Comparison of ENCODE assay signal across 1 cellular context in genomic region chr16:51723016-51723724, GRCh38.
TF ChIP-seq lines count a peak whose summit lies in the region.

No MANE protein-coding gene starts in this region.

TF ChIP-seq in GM23338, 12 proteins besides CTCF, POLR2A, EP300 and RAD21 (continued from another document):
- TF ChIP-seq, protein P1, sequence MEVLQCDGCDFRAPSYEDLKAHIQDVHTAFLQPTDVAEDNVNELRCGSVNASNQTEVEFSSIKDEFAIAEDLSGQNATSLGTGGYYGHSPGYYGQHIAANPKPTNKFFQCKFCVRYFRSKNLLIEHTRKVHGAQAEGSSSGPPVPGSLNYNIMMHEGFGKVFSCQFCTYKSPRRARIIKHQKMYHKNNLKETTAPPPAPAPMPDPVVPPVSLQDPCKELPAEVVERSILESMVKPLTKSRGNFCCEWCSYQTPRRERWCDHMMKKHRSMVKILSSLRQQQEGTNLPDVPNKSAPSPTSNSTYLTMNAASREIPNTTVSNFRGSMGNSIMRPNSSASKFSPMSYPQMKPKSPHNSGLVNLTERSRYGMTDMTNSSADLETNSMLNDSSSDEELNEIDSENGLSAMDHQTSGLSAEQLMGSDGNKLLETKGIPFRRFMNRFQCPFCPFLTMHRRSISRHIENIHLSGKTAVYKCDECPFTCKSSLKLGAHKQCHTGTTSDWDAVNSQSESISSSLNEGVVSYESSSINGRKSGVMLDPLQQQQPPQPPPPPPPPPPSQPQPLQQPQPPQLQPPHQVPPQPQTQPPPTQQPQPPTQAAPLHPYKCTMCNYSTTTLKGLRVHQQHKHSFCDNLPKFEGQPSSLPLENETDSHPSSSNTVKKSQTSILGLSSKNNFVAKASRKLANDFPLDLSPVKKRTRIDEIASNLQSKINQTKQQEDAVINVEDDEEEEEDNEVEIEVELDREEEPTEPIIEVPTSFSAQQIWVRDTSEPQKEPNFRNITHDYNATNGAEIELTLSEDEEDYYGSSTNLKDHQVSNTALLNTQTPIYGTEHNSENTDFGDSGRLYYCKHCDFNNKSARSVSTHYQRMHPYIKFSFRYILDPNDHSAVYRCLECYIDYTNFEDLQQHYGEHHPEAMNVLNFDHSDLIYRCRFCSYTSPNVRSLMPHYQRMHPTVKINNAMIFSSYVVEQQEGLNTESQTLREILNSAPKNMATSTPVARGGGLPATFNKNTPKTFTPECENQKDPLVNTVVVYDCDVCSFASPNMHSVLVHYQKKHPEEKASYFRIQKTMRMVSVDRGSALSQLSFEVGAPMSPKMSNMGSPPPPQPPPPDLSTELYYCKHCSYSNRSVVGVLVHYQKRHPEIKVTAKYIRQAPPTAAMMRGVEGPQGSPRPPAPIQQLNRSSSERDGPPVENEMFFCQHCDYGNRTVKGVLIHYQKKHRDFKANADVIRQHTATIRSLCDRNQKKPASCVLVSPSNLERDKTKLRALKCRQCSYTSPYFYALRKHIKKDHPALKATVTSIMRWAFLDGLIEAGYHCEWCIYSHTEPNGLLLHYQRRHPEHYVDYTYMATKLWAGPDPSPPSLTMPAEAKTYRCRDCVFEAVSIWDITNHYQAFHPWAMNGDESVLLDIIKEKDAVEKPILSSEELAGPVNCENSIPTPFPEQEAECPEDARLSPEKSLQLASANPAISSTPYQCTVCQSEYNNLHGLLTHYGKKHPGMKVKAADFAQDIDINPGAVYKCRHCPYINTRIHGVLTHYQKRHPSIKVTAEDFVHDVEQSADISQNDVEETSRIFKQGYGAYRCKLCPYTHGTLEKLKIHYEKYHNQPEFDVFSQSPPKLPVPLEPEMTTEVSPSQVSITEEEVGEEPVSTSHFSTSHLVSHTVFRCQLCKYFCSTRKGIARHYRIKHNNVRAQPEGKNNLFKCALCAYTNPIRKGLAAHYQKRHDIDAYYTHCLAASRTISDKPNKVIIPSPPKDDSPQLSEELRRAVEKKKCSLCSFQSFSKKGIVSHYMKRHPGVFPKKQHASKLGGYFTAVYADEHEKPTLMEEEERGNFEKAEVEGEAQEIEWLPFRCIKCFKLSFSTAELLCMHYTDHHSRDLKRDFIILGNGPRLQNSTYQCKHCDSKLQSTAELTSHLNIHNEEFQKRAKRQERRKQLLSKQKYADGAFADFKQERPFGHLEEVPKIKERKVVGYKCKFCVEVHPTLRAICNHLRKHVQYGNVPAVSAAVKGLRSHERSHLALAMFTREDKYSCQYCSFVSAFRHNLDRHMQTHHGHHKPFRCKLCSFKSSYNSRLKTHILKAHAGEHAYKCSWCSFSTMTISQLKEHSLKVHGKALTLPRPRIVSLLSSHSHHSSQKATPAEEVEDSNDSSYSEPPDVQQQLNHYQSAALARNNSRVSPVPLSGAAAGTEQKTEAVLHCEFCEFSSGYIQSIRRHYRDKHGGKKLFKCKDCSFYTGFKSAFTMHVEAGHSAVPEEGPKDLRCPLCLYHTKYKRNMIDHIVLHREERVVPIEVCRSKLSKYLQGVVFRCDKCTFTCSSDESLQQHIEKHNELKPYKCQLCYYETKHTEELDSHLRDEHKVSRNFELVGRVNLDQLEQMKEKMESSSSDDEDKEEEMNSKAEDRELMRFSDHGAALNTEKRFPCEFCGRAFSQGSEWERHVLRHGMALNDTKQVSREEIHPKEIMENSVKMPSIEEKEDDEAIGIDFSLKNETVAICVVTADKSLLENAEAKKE (CRISPR knock-in tag; IDR thresholded peaks at IDR 0.05), result no peak
- TF ChIP-seq STAT1 (IDR thresholded peaks at IDR 0.05; ENCODE audit: unreplicated experiment) (no peak), JUNB (IDR thresholded peaks at IDR 0.05; ENCODE audit: unreplicated experiment) (no peak)
- TF ChIP-seq, protein P2, sequence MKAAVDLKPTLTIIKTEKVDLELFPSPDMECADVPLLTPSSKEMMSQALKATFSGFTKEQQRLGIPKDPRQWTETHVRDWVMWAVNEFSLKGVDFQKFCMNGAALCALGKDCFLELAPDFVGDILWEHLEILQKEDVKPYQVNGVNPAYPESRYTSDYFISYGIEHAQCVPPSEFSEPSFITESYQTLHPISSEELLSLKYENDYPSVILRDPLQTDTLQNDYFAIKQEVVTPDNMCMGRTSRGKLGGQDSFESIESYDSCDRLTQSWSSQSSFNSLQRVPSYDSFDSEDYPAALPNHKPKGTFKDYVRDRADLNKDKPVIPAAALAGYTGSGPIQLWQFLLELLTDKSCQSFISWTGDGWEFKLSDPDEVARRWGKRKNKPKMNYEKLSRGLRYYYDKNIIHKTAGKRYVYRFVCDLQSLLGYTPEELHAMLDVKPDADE (IDR thresholded peaks at IDR 0.05), result no peak
